8 cellular contexts compared by ENCODE assay signal in the genomic region with DNA sequence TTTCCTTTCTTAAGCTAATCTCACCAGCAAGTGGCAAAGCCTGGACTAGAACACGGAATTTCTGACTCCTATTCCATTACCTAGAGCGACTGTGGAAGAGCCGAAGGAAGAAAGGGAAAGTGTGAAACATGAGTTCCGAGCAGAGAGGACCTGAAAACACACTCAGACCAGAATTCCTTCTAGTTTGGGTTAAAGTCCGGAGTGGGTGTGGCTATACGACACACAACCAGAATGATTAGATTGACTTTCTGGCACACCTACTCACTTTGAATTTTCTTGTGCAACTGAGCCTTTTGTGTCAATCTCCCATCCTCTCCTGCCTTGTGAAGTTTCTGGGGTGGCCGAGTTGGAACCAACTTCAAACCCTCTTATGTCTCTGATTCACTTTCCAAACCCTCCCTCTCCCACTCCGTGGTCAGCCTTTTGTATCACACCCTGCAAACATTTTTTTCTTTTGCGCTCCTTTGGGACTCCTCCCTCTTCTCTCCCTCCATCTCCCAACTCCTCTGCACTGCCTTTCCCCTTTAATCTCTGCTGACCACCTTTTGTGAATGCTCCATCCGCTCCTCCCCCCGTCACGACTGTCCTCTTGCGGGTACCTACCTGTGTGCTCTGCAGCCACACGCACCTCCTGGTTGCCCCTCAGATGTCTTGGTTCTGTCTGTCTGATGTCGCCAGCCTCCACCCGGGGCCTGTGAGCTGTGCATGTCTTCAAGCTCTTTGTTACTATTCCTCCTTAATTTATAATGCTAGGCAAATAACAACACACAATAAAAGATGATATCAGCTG.
DNase-seq lines count a peak whose midpoint lies in the region; ATAC-seq and TF ChIP-seq lines count a peak whose summit lies in the region.

No MANE protein-coding gene starts in this region.

- H3K4me3 Mint-ChIP-seq in CD8-positive, alpha-beta T cell, result no peak overlapping the region

- peak; percentile 23 for ATAC-seq in GM19035 (IDR thresholded peaks at IDR 0.05; ENCODE audit: unreplicated experiment)
- peak; percentile 50 for ATAC-seq in left ventricle myocardium superior
- ATAC-seq in gastrocnemius medialis, result peak; percentile 13 to 18
- no peak for ATAC-seq in GM18519 (IDR thresholded peaks at IDR 0.05; ENCODE audit: low FRiP score, unreplicated experiment)
- ATAC-seq in CD8-positive, alpha-beta T cell, result no peak

- peaks cover 4 to 18% of the 10 kb centered on the region in 2 donors for H3K4me1 ChIP-seq in gastrocnemius medialis
- H3K4me1 ChIP-seq in CD8-positive, alpha-beta T cell (ENCODE audit: insufficient read depth, low read length), result no peaks in the 10 kb centered on the region

- H3K9me3 ChIP-seq in gastrocnemius medialis, result no peaks in the 10 kb centered on the region
- H3K9me3 ChIP-seq in CD8-positive, alpha-beta T cell (ENCODE audit: low read length), result no peaks in the 10 kb centered on the region

- H3K27me3 Mint-ChIP-seq in CD8-positive, alpha-beta T cell (ENCODE audit: low read depth), result peaks cover 31% of the 10 kb centered on the region

- no peaks in the 10 kb centered on the region for H3K9me3 Mint-ChIP-seq in CD8-positive, alpha-beta T cell

- H3K27ac ChIP-seq in gastrocnemius medialis, result peak overlapping the region in 2 of 4 donors; percentile 16 to 22
- H3K27ac ChIP-seq in CD8-positive, alpha-beta T cell (ENCODE audit: low read depth, low read length), result no peak overlapping the region

- in situ Hi-C loops in gastrocnemius medialis (cut with MboI; ENCODE audit: low sequenced_read_pairs in 4 of 4), result loop anchor here (10.0 kb wide), 4 partner anchors 88 to 548 kb away; a partner anchor contains a TSS

- TF ChIP-seq CTCF in WI38 (IDR thresholded peaks at IDR 0.05; ENCODE audit: low read depth, low read length) (no peak), gastrocnemius medialis (IDR thresholded peaks at IDR 0.05 in 4 of 5, conservative IDR thresholded peaks at IDR 0.05 in 1 of 5) (no peak)
- no peak for TF ChIP-seq CTCF in CD8-positive, alpha-beta T cell (IDR thresholded peaks at IDR 0.05)

- no peaks in the 10 kb centered on the region for H3K36me3 ChIP-seq in gastrocnemius medialis
- H3K36me3 ChIP-seq in CD8-positive, alpha-beta T cell (ENCODE audit: insufficient read depth, low read length), result no peaks in the 10 kb centered on the region

- H3K4me3 ChIP-seq in WI38 (ENCODE audit: low read depth, low read length) (peak overlapping the region; percentile 72), gastrocnemius medialis (peak overlapping the region; percentile 26 to 35 (median 28))
- no peak overlapping the region for H3K4me3 ChIP-seq in CD8-positive, alpha-beta T cell (ENCODE audit: low read depth, low read length)

- TF ChIP-seq POLR2A in gastrocnemius medialis (IDR thresholded peaks at IDR 0.05), result no peak

- H3K27ac Mint-ChIP-seq in CD8-positive, alpha-beta T cell, result no peak overlapping the region

- POLR2A ChIA-PET in CD8-positive, alpha-beta T cell (lab: Charles Lee), result no interaction called here

- DNase-seq in left ventricle myocardium superior (peak; percentile 33), gastrocnemius medialis (no peak), NCI-H2196 treated with DMSO at 0.1 percent for 48 hours (lab: John Stamatoyannopoulos, UW; ENCODE audit: unreplicated experiment) (no peak), T-helper 9 cell (no peak)
- DNase-seq in CD8-positive, alpha-beta T cell, result no peak

- H3K36me3 Mint-ChIP-seq in CD8-positive, alpha-beta T cell, result no peaks in the 10 kb centered on the region

- no peaks in the 10 kb centered on the region for H3K4me1 Mint-ChIP-seq in CD8-positive, alpha-beta T cell (ENCODE audit: low read depth)

- CTCF ChIA-PET in CD8-positive, alpha-beta T cell (lab: Charles Lee), result interaction anchor here (0.8 to 0.9 kb wide), 3 partner anchors 9 to 18 kb away, joined by 3 to 4 read pairs (median 3); no protein-coding TSS in a partner anchor

- H3K27me3 ChIP-seq in gastrocnemius medialis, result no peaks in the 10 kb centered on the region
- no peaks in the 10 kb centered on the region for H3K27me3 ChIP-seq in CD8-positive, alpha-beta T cell (ENCODE audit: insufficient read depth, low read length)

- intact Hi-C loops in left ventricle myocardium superior (cut with micrococcal nuclease), result loop anchor here (5.0 kb wide), 1 partner anchor 550 kb away; no protein-coding TSS in a partner anchor
- intact Hi-C loops in gastrocnemius medialis (cut with DNase I; ENCODE audit: low total_unique reads), result loop anchor here (2.0 kb wide), 2 partner anchors 94 to 182 kb away; no protein-coding TSS in a partner anchor
- intact Hi-C loops in CD8-positive, alpha-beta T cell (cut with DNase I, micrococcal nuclease), result loop anchor here in 1 of 2 experiments (2.0 kb wide), 1 partner anchor 548 kb away; no protein-coding TSS in a partner anchor

Comparison
In these comparisons a context has a peak if more than half of its experiments do, and no peak if none do; other contexts are left out.
1. ATAC-seq: peak in GM19035 (single experiment), left ventricle myocardium superior (single experiment) and gastrocnemius medialis (2 of 2); none in GM18519 (single experiment) and CD8-positive, alpha-beta T cell (single experiment).